7 cellular contexts compared by ENCODE assay signal in the genomic region with DNA sequence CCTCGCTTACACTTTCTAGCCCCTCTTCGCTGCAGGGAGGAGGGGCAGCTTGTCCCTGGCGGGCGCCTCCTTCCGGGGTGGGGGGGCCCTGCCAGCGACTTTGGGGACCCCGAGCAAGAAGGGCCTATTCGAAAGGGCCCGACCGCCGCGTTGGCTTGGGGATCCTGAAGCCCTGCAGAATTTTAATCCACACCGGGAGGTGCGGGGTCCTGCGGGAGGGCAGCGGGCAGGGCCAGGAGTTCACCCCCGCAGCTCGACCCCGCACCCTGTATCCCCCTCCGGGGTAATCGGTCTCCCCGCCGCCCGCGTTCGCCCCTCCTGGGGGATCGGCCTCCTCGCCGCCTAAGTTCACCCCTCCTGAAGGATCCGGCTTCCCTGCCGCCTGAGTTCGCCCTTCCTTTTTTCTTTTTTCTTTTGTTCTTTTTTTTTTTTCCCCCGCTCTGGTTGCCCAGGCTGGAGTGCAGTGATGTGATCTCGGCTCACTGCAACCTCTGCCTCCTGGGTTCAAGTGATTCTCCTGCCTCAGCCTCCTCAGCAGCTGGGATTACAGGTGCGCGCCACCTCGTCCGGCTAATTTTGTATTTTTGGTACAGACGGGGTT. TPM values are rescaled to one million over a fixed set of nuclear protein-coding genes. Genes with fewer than 3 reads are reported as not detected.
A peak's percentile ranks its signal among the peaks of the same experiment; 100 is the strongest.
DNase-seq lines count a peak whose midpoint lies in the region; ATAC-seq and TF ChIP-seq lines count a peak whose summit lies in the region.

No MANE protein-coding gene starts in this region.

- H3K4me3 Mint-ChIP-seq in activated CD8-positive, alpha-beta T cell treated with anti-CD3 and anti-CD28 coated beads for 36 hours, result peak overlapping the region; percentile 85
- peak overlapping the region; percentile 98 to 99 for H3K4me3 Mint-ChIP-seq in stimulated activated naive B cell treated with anti-CD40 and anti-IgM and Interleukin-4, amounts not matched to agents 10 μg/mL and 1 μg/mL and 100 μg/mL, for 72 hours

- H3K9me3 Mint-ChIP-seq in activated CD8-positive, alpha-beta T cell treated with anti-CD3 and anti-CD28 coated beads for 36 hours, result peaks cover 2% of the 10 kb centered on the region
- no peaks in the 10 kb centered on the region for H3K9me3 Mint-ChIP-seq in stimulated activated naive B cell treated with anti-CD40 and anti-IgM and Interleukin-4, amounts not matched to agents 10 μg/mL and 1 μg/mL and 100 μg/mL, for 72 hours

- POLR2A ChIA-PET in activated CD8-positive, alpha-beta T cell treated with anti-CD3 and anti-CD28 coated beads for 36 hours (lab: Charles Lee), result interaction anchor here (0.6 to 3.1 kb wide), 9 partner anchors 8 to 472 kb away, joined by 3 to 43 read pairs (median 4); no protein-coding TSS in a partner anchor

- CTCF ChIA-PET in activated CD8-positive, alpha-beta T cell treated with anti-CD3 and anti-CD28 coated beads for 36 hours (lab: Charles Lee), result interaction anchor here (0.6 to 2.8 kb wide), 5 partner anchors 11 to 231 kb away, joined by 3 to 13 read pairs (median 5); no protein-coding TSS in a partner anchor

- H3K36me3 Mint-ChIP-seq in activated CD8-positive, alpha-beta T cell treated with anti-CD3 and anti-CD28 coated beads for 36 hours (ENCODE audit: low read depth), result peaks cover 36% of the 10 kb centered on the region
- peaks cover 37 to 56% of the 10 kb centered on the region in 2 donors for H3K36me3 Mint-ChIP-seq in stimulated activated naive B cell treated with anti-CD40 and anti-IgM and Interleukin-4, amounts not matched to agents 10 μg/mL and 1 μg/mL and 100 μg/mL, for 72 hours

- no peak for ATAC-seq in activated CD8-positive, alpha-beta T cell treated with anti-CD3 and anti-CD28 coated beads for 36 hours
- no peak for ATAC-seq in stimulated activated naive B cell treated with anti-CD40 and anti-IgM and Interleukin-4, amounts not matched to agents 10 μg/mL and 1 μg/mL and 100 μg/mL, for 72 hours (replicated peaks)
- ATAC-seq in HG03439 (IDR thresholded peaks at IDR 0.05; ENCODE audit: unreplicated experiment), result no peak

- intact Hi-C loops in activated CD8-positive, alpha-beta T cell treated with anti-CD3 and anti-CD28 coated beads for 36 hours (cut with micrococcal nuclease), result no loop called here

- peaks cover 33% of the 10 kb centered on the region for H3K4me1 Mint-ChIP-seq in activated CD8-positive, alpha-beta T cell treated with anti-CD3 and anti-CD28 coated beads for 36 hours (ENCODE audit: low read depth)
- H3K4me1 Mint-ChIP-seq in stimulated activated naive B cell treated with anti-CD40 and anti-IgM and Interleukin-4, amounts not matched to agents 10 μg/mL and 1 μg/mL and 100 μg/mL, for 72 hours, result peaks cover 30 to 69% of the 10 kb centered on the region in 2 donors

- no peaks in the 10 kb centered on the region for H3K27me3 Mint-ChIP-seq in activated CD8-positive, alpha-beta T cell treated with anti-CD3 and anti-CD28 coated beads for 36 hours
- no peaks in the 10 kb centered on the region for H3K27me3 Mint-ChIP-seq in stimulated activated naive B cell treated with anti-CD40 and anti-IgM and Interleukin-4, amounts not matched to agents 10 μg/mL and 1 μg/mL and 100 μg/mL, for 72 hours

- no peak for TF ChIP-seq CTCF in HFF-Myc (IDR thresholded peaks at IDR 0.05; ENCODE audit: low read depth, low read length, missing control alignments)
- TF ChIP-seq CTCF in activated CD8-positive, alpha-beta T cell treated with anti-CD3 and anti-CD28 coated beads for 36 hours (IDR thresholded peaks at IDR 0.05), result no peak

- H3K27ac Mint-ChIP-seq in activated CD8-positive, alpha-beta T cell treated with anti-CD3 and anti-CD28 coated beads for 36 hours, result peak overlapping the region; percentile 84
- H3K27ac Mint-ChIP-seq in stimulated activated naive B cell treated with anti-CD40 and anti-IgM and Interleukin-4, amounts not matched to agents 10 μg/mL and 1 μg/mL and 100 μg/mL, for 72 hours, result peak overlapping the region; percentile 100

- DNase-seq in HFF-Myc (ENCODE audit: extremely low read depth, low read depth) (no peak), cerebellum (ENCODE audit: low spot score) (no peak), NCI-H1417 (lab: John Stamatoyannopoulos, UW) (no peak)
- peak; percentile 33 for DNase-seq in activated CD8-positive, alpha-beta T cell treated with anti-CD3 and anti-CD28 coated beads for 36 hours
- DNase-seq in stimulated activated naive B cell treated with anti-CD40 and anti-IgM and Interleukin-4, amounts not matched to agents 10 μg/mL and 1 μg/mL and 100 μg/mL, for 72 hours, result no peak

- H3K4me3 ChIP-seq in HFF-Myc (replicated peaks; ENCODE audit: low read depth, low read length), result peak overlapping the region; percentile 64
- H3K4me3 ChIP-seq in iPS-11a (ENCODE audit: low read depth, low read length), result peak overlapping the region; percentile 50

RNA-seq across cellular contexts. Expression of a gene that starts 0.7 kb away (rescaled TPM):
- total RNA-seq in activated CD8-positive, alpha-beta T cell treated with anti-CD3 and anti-CD28 coated beads for 36 hours, result 100 to 1,000 TPM; 175 to 185 TPM
- 14.8 TPM for total RNA-seq in cerebellum

RNA-seq across cellular contexts. Expression of a gene that starts 1.3 kb away (rescaled TPM):
- 10 to 100 TPM; 22.6 to 23.0 TPM for total RNA-seq in activated CD8-positive, alpha-beta T cell treated with anti-CD3 and anti-CD28 coated beads for 36 hours
- total RNA-seq in cerebellum, result 4.4 TPM

RNA-seq across cellular contexts. Expression of a gene that starts 44.4 kb away (rescaled TPM):
- 100 to 1,000 TPM; 323 to 327 TPM for total RNA-seq in activated CD8-positive, alpha-beta T cell treated with anti-CD3 and anti-CD28 coated beads for 36 hours
- 19.7 TPM for total RNA-seq in cerebellum

RNA-seq across cellular contexts. Expression of a gene that starts 55.9 kb away (rescaled TPM):
- 10 to 100 TPM; 73.7 to 74.1 TPM for total RNA-seq in activated CD8-positive, alpha-beta T cell treated with anti-CD3 and anti-CD28 coated beads for 36 hours
- 56.6 TPM for total RNA-seq in cerebellum

Comparison
In these comparisons a context has a peak if more than half of its experiments do, and no peak if none do; other contexts are left out.
1. RNA of a gene that starts 0.7 kb away (total RNA-seq): 175 to 185 TPM in activated CD8-positive, alpha-beta T cell treated with anti-CD3 and anti-CD28 coated beads for 36 hours; 14.8 TPM in cerebellum (single experiment); every median in the first group is over 10 times any median in the second.
2. RNA of a gene that starts 44.4 kb away (total RNA-seq): 323 to 327 TPM in activated CD8-positive, alpha-beta T cell treated with anti-CD3 and anti-CD28 coated beads for 36 hours; 19.7 TPM in cerebellum (single experiment); every median in the first group is over 10 times any median in the second.